ENCODE assay signal across 2 cellular contexts in genomic region chr11:64207247-64208085, GRCh38.
TF ChIP-seq lines count a peak whose summit lies in the region.

No MANE protein-coding gene starts in this region.

TF ChIP-seq in liver, 16 proteins besides CTCF, POLR2A, EP300 and RAD21:
- TF ChIP-seq YY1 (IDR thresholded peaks at IDR 0.05), result peak; percentile 48
- peak; percentile 62 for TF ChIP-seq NR2F2 (IDR thresholded peaks at IDR 0.05)
- no peak for TF ChIP-seq ATF3 (IDR thresholded peaks at IDR 0.05)
- TF ChIP-seq, protein P1, sequence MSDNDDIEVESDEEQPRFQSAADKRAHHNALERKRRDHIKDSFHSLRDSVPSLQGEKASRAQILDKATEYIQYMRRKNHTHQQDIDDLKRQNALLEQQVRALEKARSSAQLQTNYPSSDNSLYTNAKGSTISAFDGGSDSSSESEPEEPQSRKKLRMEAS (IDR thresholded peaks at IDR 0.05), result no peak
- no peak for TF ChIP-seq FOXA1 (IDR thresholded peaks at IDR 0.05)
- peak in 1 of 2 donors; percentile 65 for TF ChIP-seq GABPA (IDR thresholded peaks at IDR 0.05 in 1 of 2, conservative IDR thresholded peaks at IDR 0.05 in 1 of 2)
- TF ChIP-seq SP1 (IDR thresholded peaks at IDR 0.05), result no peak

TF ChIP-seq in HepG2, 621 proteins besides CTCF, POLR2A, EP300 and RAD21:
- TF ChIP-seq ELF3 (CRISPR knock-in tag; IDR thresholded peaks at IDR 0.05) (no peak), ARNT (IDR thresholded peaks at IDR 0.05) (no peak), GTF2F1 (IDR thresholded peaks at IDR 0.05; ENCODE audit: low read length) (no peak), LCORL (IDR thresholded peaks at IDR 0.05) (no peak), LCORL (CRISPR knock-in tag; IDR thresholded peaks at IDR 0.05) (no peak), ZNF674 (CRISPR knock-in tag; IDR thresholded peaks at IDR 0.05; ENCODE audit: low read depth) (no peak), POLR2AphosphoS2 (IDR thresholded peaks at IDR 0.05; ENCODE audit: low read depth, low read length) (no peak), SIX4 (CRISPR knock-in tag; IDR thresholded peaks at IDR 0.05) (no peak), HNF1B (CRISPR knock-in tag; IDR thresholded peaks at IDR 0.05) (no peak), U2AF2 (IDR thresholded peaks at IDR 0.05; ENCODE audit: low read depth, low read length) (no peak)
- TF ChIP-seq, protein P2, sequence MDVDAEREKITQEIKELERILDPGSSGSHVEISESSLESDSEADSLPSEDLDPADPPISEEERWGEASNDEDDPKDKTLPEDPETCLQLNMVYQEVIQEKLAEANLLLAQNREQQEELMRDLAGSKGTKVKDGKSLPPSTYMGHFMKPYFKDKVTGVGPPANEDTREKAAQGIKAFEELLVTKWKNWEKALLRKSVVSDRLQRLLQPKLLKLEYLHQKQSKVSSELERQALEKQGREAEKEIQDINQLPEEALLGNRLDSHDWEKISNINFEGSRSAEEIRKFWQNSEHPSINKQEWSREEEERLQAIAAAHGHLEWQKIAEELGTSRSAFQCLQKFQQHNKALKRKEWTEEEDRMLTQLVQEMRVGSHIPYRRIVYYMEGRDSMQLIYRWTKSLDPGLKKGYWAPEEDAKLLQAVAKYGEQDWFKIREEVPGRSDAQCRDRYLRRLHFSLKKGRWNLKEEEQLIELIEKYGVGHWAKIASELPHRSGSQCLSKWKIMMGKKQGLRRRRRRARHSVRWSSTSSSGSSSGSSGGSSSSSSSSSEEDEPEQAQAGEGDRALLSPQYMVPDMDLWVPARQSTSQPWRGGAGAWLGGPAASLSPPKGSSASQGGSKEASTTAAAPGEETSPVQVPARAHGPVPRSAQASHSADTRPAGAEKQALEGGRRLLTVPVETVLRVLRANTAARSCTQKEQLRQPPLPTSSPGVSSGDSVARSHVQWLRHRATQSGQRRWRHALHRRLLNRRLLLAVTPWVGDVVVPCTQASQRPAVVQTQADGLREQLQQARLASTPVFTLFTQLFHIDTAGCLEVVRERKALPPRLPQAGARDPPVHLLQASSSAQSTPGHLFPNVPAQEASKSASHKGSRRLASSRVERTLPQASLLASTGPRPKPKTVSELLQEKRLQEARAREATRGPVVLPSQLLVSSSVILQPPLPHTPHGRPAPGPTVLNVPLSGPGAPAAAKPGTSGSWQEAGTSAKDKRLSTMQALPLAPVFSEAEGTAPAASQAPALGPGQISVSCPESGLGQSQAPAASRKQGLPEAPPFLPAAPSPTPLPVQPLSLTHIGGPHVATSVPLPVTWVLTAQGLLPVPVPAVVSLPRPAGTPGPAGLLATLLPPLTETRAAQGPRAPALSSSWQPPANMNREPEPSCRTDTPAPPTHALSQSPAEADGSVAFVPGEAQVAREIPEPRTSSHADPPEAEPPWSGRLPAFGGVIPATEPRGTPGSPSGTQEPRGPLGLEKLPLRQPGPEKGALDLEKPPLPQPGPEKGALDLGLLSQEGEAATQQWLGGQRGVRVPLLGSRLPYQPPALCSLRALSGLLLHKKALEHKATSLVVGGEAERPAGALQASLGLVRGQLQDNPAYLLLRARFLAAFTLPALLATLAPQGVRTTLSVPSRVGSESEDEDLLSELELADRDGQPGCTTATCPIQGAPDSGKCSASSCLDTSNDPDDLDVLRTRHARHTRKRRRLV (CRISPR knock-in tag; IDR thresholded peaks at IDR 0.05), result no peak
